In genomic region chr16:81403601-81404391, GRCh38 we compare ENCODE assay signal across 1 cellular context.
A peak's percentile ranks its signal among the peaks of the same experiment; 100 is the strongest.
TF ChIP-seq lines count a peak whose summit lies in the region.

No MANE protein-coding gene starts in this region.

TF ChIP-seq in HCT116, 20 proteins besides CTCF, POLR2A, EP300 and RAD21 (continued from another document):
- TF ChIP-seq POLR2AphosphoS5 (IDR thresholded peaks at IDR 0.05; ENCODE audit: low read depth, low read length) (peak; percentile 38; the same call in 1 of the 2 replicates), EZH2phosphoT487 (IDR thresholded peaks at IDR 0.05; ENCODE audit: borderline replicate concordance) (no peak), ZFX (IDR thresholded peaks at IDR 0.05) (no peak), SRF (IDR thresholded peaks at IDR 0.05; ENCODE audit: low read depth) (no peak)
